In the genomic region with DNA sequence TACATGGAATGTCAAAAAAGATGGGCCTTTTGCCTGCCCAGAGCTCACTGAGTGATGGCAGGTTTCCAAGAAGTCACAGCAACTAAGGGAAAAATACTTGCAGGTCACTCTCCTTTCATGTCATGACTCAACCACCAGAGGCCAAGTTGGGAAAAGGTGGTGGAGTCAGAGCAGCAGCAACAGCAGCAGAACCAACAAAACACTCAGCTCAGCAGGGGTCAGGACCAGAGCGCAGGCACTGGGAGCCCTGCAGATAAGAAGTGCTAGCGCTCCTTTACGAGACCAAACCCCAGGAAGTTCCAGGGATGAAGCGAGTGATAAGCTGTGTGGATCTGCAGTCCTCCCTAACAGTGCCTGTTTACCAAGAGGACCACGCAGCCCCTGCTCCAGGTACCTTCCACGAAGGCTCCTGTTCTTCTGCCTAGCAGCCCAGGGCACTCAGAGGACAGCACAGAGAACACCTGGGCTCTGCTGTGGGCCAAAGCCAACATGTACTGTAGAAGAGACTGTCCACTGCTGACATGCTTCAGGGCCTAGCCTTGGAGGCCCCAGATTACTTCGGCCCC, we compare ENCODE assay signal across 10 cellular contexts. TPM values are rescaled to one million over a fixed set of nuclear protein-coding genes. Genes with fewer than 3 reads are reported as not detected.
A peak's percentile ranks its signal among the peaks of the same experiment; 100 is the strongest.
DNase-seq lines count a peak whose midpoint lies in the region; ATAC-seq and TF ChIP-seq lines count a peak whose summit lies in the region.
"Had no signal": no experiment of that assay in that cellular context is flagged by ENCODE, and none has a peak within 500 bp of the region (broad histone marks: within the 10 kb centered on the region; RNA-seq: fewer than 3 reads in every experiment).

No MANE protein-coding gene starts in this region.

- no peak overlapping the region for H3K4me3 Mint-ChIP-seq in activated CD8-positive, alpha-beta T cell treated with anti-CD3 and anti-CD28 coated beads, Interleukin-2, amount 10 ng/mL, durations not matched to agents 7 days and 5 days
- H3K4me3 Mint-ChIP-seq: nephron had no signal

- no peaks in the 10 kb centered on the region for H3K4me1 ChIP-seq in Karpas-422 (ENCODE audit: low read length)

- no peak overlapping the region for H3K27ac ChIP-seq in Karpas-422 (ENCODE audit: low read length)
- H3K27ac ChIP-seq: esophagus muscularis mucosa had no signal

- peaks cover 8% of the 10 kb centered on the region for H3K4me1 Mint-ChIP-seq in activated CD8-positive, alpha-beta T cell treated with anti-CD3 and anti-CD28 coated beads, Interleukin-2, amount 10 ng/mL, durations not matched to agents 7 days and 5 days (ENCODE audit: low read depth)

- no peaks in the 10 kb centered on the region for H3K27me3 ChIP-seq in Karpas-422 (ENCODE audit: low read length)
- H3K27me3 ChIP-seq: esophagus muscularis mucosa had no signal

- no peak overlapping the region for H3K4me2 ChIP-seq in Karpas-422 (ENCODE audit: low read depth, low read length, poor library complexity, severe bottlenecking)

- POLR2A ChIA-PET in activated CD8-positive, alpha-beta T cell treated with anti-CD3 and anti-CD28 coated beads, Interleukin-2, amount 10 ng/mL, durations not matched to agents 7 days and 5 days (lab: Charles Lee) = no interaction called here

- no peak overlapping the region for H2AFZ ChIP-seq in Karpas-422 (ENCODE audit: low read length)

- peak; percentile 59 for ATAC-seq in SK-N-SH treated with all-trans-retinoic acid at 6 μM for 48 hours
- no peak for ATAC-seq in activated CD8-positive, alpha-beta T cell treated with anti-CD3 and anti-CD28 coated beads, Interleukin-2, amount 10 ng/mL, durations not matched to agents 7 days and 5 days

- H3K79me2 ChIP-seq in Karpas-422 (ENCODE audit: low read length) = no peaks in the 10 kb centered on the region

- H3K9me3 ChIP-seq in Karpas-422 (ENCODE audit: low read length) = no peaks in the 10 kb centered on the region
- H3K9me3 ChIP-seq: esophagus muscularis mucosa had no signal

- no peaks in the 10 kb centered on the region for H3K9me2 ChIP-seq in Karpas-422 (replicated peaks; ENCODE audit: insufficient read depth, low read length)

- no peaks in the 10 kb centered on the region for H3K27me3 Mint-ChIP-seq in activated CD8-positive, alpha-beta T cell treated with anti-CD3 and anti-CD28 coated beads, Interleukin-2, amount 10 ng/mL, durations not matched to agents 7 days and 5 days (ENCODE audit: low read depth)

- CTCF ChIA-PET in activated CD8-positive, alpha-beta T cell treated with anti-CD3 and anti-CD28 coated beads, Interleukin-2, amount 10 ng/mL, durations not matched to agents 7 days and 5 days (lab: Charles Lee) = no interaction called here

- no peaks in the 10 kb centered on the region for H3K36me3 ChIP-seq in Karpas-422 (ENCODE audit: insufficient read depth, low read length)
- H3K36me3 ChIP-seq: esophagus muscularis mucosa had no signal

- H3K27ac Mint-ChIP-seq in activated CD8-positive, alpha-beta T cell treated with anti-CD3 and anti-CD28 coated beads, Interleukin-2, amount 10 ng/mL, durations not matched to agents 7 days and 5 days = no peak overlapping the region

- H3K9me3 Mint-ChIP-seq in activated CD8-positive, alpha-beta T cell treated with anti-CD3 and anti-CD28 coated beads, Interleukin-2, amount 10 ng/mL, durations not matched to agents 7 days and 5 days (ENCODE audit: insufficient read depth) = no peaks in the 10 kb centered on the region
- H3K9me3 Mint-ChIP-seq: nephron had no signal

- H3K4me3 ChIP-seq in Karpas-422 (ENCODE audit: low read length) = no peak overlapping the region
- H3K4me3 ChIP-seq: esophagus muscularis mucosa had no signal

- peak; percentile 3 for DNase-seq in NCI-H2107 treated with DMSO at 0.1 percent for 48 hours (lab: John Stamatoyannopoulos, UW; ENCODE audit: unreplicated experiment)
- DNase-seq in NCI-H2107 (lab: John Stamatoyannopoulos, UW) = no peak
- peak; percentile 19 for DNase-seq in fibroblast of peridontal ligament (ENCODE audit: extremely low read depth)
- DNase-seq in renal cortical epithelial cell (ENCODE audit: low read depth) = peak; percentile 93
- DNase-seq in activated CD8-positive, alpha-beta memory T cell treated with anti-CD3 and anti-CD28 coated beads for 24 hours = no peak
- no peak for DNase-seq in activated CD8-positive, alpha-beta T cell treated with anti-CD3 and anti-CD28 coated beads, Interleukin-2, amount 10 ng/mL, durations not matched to agents 7 days and 5 days
- no peak for DNase-seq in Karpas-422

- H3K36me3 Mint-ChIP-seq in activated CD8-positive, alpha-beta T cell treated with anti-CD3 and anti-CD28 coated beads, Interleukin-2, amount 10 ng/mL, durations not matched to agents 7 days and 5 days (ENCODE audit: low read depth) = peaks cover 11% of the 10 kb centered on the region

- H4K20me1 ChIP-seq in Karpas-422 (ENCODE audit: insufficient read depth, low read depth, low read length) = no peaks in the 10 kb centered on the region

- no peak overlapping the region for H3K9ac ChIP-seq in Karpas-422 (ENCODE audit: low read length)

TF ChIP-seq in SK-N-SH treated with all-trans-retinoic acid at 6 μM for 48 hours, 23 proteins besides CTCF, POLR2A, EP300 and RAD21 (continues in another document):
- TF ChIP-seq RARB (CRISPR knock-in tag; IDR thresholded peaks at IDR 0.05) = no peak
- TF ChIP-seq ZFP3 (CRISPR knock-in tag; IDR thresholded peaks at IDR 0.05) = no peak
- no peak for TF ChIP-seq ISL1 (CRISPR knock-in tag; IDR thresholded peaks at IDR 0.05)
- TF ChIP-seq ZFP30 (CRISPR knock-in tag; IDR thresholded peaks at IDR 0.05) = no peak
- no peak for TF ChIP-seq PATZ1 (CRISPR knock-in tag; IDR thresholded peaks at IDR 0.05; ENCODE audit: borderline replicate concordance)
- no peak for TF ChIP-seq POU6F1 (CRISPR knock-in tag; IDR thresholded peaks at IDR 0.05; ENCODE audit: borderline replicate concordance, low read depth)
- TF ChIP-seq GLIS3 (CRISPR knock-in tag; IDR thresholded peaks at IDR 0.05) = no peak
- TF ChIP-seq, protein P1, sequence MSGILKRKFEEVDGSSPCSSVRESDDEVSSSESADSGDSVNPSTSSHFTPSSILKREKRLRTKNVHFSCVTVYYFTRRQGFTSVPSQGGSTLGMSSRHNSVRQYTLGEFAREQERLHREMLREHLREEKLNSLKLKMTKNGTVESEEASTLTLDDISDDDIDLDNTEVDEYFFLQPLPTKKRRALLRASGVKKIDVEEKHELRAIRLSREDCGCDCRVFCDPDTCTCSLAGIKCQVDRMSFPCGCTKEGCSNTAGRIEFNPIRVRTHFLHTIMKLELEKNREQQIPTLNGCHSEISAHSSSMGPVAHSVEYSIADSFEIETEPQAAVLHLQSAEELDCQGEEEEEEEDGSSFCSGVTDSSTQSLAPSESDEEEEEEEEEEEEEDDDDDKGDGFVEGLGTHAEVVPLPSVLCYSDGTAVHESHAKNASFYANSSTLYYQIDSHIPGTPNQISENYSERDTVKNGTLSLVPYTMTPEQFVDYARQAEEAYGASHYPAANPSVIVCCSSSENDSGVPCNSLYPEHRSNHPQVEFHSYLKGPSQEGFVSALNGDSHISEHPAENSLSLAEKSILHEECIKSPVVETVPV (CRISPR knock-in tag; IDR thresholded peaks at IDR 0.05) = no peak
- no peak; the same call in 1 of the 2 replicates for TF ChIP-seq SNAI2 (CRISPR knock-in tag; IDR thresholded peaks at IDR 0.05)
- no peak; the same call in 1 of the 2 replicates for TF ChIP-seq TCF4 (CRISPR knock-in tag; IDR thresholded peaks at IDR 0.05; ENCODE audit: borderline replicate concordance)
- no peak for TF ChIP-seq OSR1 (CRISPR knock-in tag; IDR thresholded peaks at IDR 0.05)
- TF ChIP-seq ZC3H10 (CRISPR knock-in tag; IDR thresholded peaks at IDR 0.05) = no peak
- TF ChIP-seq, protein P2, sequence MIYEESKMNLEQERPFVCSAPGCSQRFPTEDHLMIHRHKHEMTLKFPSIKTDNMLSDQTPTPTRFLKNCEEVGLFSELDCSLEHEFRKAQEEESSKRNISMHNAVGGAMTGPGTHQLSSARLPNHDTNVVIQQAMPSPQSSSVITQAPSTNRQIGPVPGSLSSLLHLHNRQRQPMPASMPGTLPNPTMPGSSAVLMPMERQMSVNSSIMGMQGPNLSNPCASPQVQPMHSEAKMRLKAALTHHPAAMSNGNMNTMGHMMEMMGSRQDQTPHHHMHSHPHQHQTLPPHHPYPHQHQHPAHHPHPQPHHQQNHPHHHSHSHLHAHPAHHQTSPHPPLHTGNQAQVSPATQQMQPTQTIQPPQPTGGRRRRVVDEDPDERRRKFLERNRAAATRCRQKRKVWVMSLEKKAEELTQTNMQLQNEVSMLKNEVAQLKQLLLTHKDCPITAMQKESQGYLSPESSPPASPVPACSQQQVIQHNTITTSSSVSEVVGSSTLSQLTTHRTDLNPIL (CRISPR knock-in tag; IDR thresholded peaks at IDR 0.05; ENCODE audit: low read depth) = no peak

RNA-seq across cellular contexts. Expression of gene POC1A, which starts 26.0 kb away (rescaled TPM):
- total RNA-seq in renal cortical epithelial cell = 2.5 and 5.0 TPM in 2 replicates
- total RNA-seq in activated CD8-positive, alpha-beta T cell treated with anti-CD3 and anti-CD28 coated beads, Interleukin-2, amount 10 ng/mL, durations not matched to agents 7 days and 5 days = 10 to 100 TPM; 31.7 to 32.3 TPM
- 12.7 and 18.6 TPM in 2 replicates for total RNA-seq in Karpas-422 (2014; rRNA removed; shearing (Covaris generic); ENCODE audit: low replicate concordance)

Comparison
In these comparisons a context has a peak if more than half of its experiments do, and no peak if none do; other contexts are left out.
1. DNase-seq: peak in NCI-H2107 treated with DMSO at 0.1 percent for 48 hours (single experiment), fibroblast of peridontal ligament (single experiment) and renal cortical epithelial cell (single experiment); none in NCI-H2107 (single experiment), activated CD8-positive, alpha-beta memory T cell treated with anti-CD3 and anti-CD28 coated beads for 24 hours (single experiment), activated CD8-positive, alpha-beta T cell treated with anti-CD3 and anti-CD28 coated beads, Interleukin-2, amount 10 ng/mL, durations not matched to agents 7 days and 5 days (single experiment) and Karpas-422 (single experiment).